Comparison of ENCODE assay signal across 7 cellular contexts in genomic region chr15:67149859-67150824, GRCh38.
DNase-seq lines count a peak whose midpoint lies in the region; ATAC-seq and TF ChIP-seq lines count a peak whose summit lies in the region.

No MANE protein-coding gene starts in this region.

- no peak for TF ChIP-seq CTCF in ascending aorta (IDR thresholded peaks at IDR 0.05)

- no peak for ATAC-seq in GM19324 (IDR thresholded peaks at IDR 0.05; ENCODE audit: low FRiP score, unreplicated experiment)

- peak; percentile 63 for DNase-seq in H7
- peak; percentile 99 for DNase-seq in RPMI7951 (ENCODE audit: low read depth)
- DNase-seq in ascending aorta (ENCODE audit: low spot score in 2 of 2) = peak; percentile 62 to 94
- peak; percentile 96 for DNase-seq in smooth muscle cell of the brain vasculature (ENCODE audit: low read depth, low spot score)
- DNase-seq in cortex of kidney (lab: John Stamatoyannopoulos, UW) = no peak

- H3K27me3 ChIP-seq in H7 (ENCODE audit: control insufficient read depth, insufficient read depth, low read length) = no peaks in the 10 kb centered on the region
- H3K27me3 ChIP-seq in ascending aorta = no peaks in the 10 kb centered on the region
- no peaks in the 10 kb centered on the region for H3K27me3 ChIP-seq in iPS-18a (ENCODE audit: control insufficient read depth, insufficient read depth, low read length)

- H3K27ac ChIP-seq in ascending aorta (peak overlapping the region; percentile 86 to 89), iPS-18a (ENCODE audit: low read length) (no peak overlapping the region)

- intact Hi-C loops in ascending aorta (cut with DNase I) = loop anchor here (1.0 to 5.0 kb wide), 7 partner anchors 15 to 267 kb away; partner anchors contain the start of gene SMAD3

- no peaks in the 10 kb centered on the region for H3K9me3 ChIP-seq in ascending aorta
- no peaks in the 10 kb centered on the region for H3K9me3 ChIP-seq in iPS-18a (ENCODE audit: control insufficient read depth, low read depth, low read length)

- H3K4me3 ChIP-seq in H7 (ENCODE audit: insufficient read depth, low read depth, low read length) (no peak overlapping the region; the same call in 1 of the 2 replicates), ascending aorta (peak overlapping the region in 1 of 2 donors; percentile 22), iPS-18a (ENCODE audit: low read length) (peak overlapping the region; percentile 25)

- no peaks in the 10 kb centered on the region for H3K36me3 ChIP-seq in H7 (replicated peaks; ENCODE audit: control insufficient read depth, insufficient read depth, low read length)
- H3K36me3 ChIP-seq in ascending aorta = no peaks in the 10 kb centered on the region
- H3K36me3 ChIP-seq in iPS-18a (ENCODE audit: control insufficient read depth, low read depth, low read length) = no peaks in the 10 kb centered on the region

- H3K4me1 ChIP-seq in ascending aorta (peaks cover 18 to 49% of the 10 kb centered on the region in 2 donors), iPS-18a (ENCODE audit: control insufficient read depth, low read depth, low read length) (peaks cover 61% of the 10 kb centered on the region)

- no peak overlapping the region for H3K9ac ChIP-seq in iPS-18a (ENCODE audit: low read length)
